17 cellular contexts compared by ENCODE assay signal in genomic region chr16:81861503-81861902, GRCh38.
DNase-seq lines count a peak whose midpoint lies in the region; ATAC-seq and TF ChIP-seq lines count a peak whose summit lies in the region.
"Had no signal": no experiment of that assay in that cellular context is flagged by ENCODE, and none has a peak within 500 bp of the region (broad histone marks: within the 10 kb centered on the region; RNA-seq: fewer than 3 reads in every experiment).

No MANE protein-coding gene starts in this region.

- H3K4me1 Mint-ChIP-seq in MCF 10A (ENCODE audit: insufficient read depth, unreplicated experiment) = peaks cover 9% of the 10 kb centered on the region

- H3K27me3 Mint-ChIP-seq in MCF 10A (ENCODE audit: insufficient read depth, unreplicated experiment) = no peaks in the 10 kb centered on the region
- H3K27me3 Mint-ChIP-seq: naive B cell had no signal

- H3K4me3 ChIP-seq in heart left ventricle (no peak overlapping the region), vagina (no peak overlapping the region)
- H3K4me3 ChIP-seq: tibial nerve had no signal

- intact Hi-C loops in heart left ventricle (cut with DNase I) (loop anchor here in 2 of 10 donors (10.0 kb wide), 1 partner anchor 77 kb away; no protein-coding TSS in a partner anchor), Right ventricle myocardium inferior (cut with DNase I) (loop anchor here (10.0 kb wide), 1 partner anchor 87 kb away; the partner anchor contains the start of gene PLCG2), MCF 10A (cut with micrococcal nuclease) (no loop called here), vagina (cut with DNase I) (no loop called here)

- H3K27ac ChIP-seq in heart left ventricle (peak overlapping the region in 8 of 12 donors; percentile 18 to 81 (median 52)), vagina (peak overlapping the region; percentile 9)

- WGBS in heart left ventricle, 4 donors = 77 to 82% (median 78%) methylated on average over 10 of the region's 10 CpGs

- H3K9me3 ChIP-seq in heart left ventricle = peaks cover 0 to 4% (median 0%) of the 10 kb centered on the region in 12 donors
- no peaks in the 10 kb centered on the region for H3K9me3 ChIP-seq in vagina

- no TSS peak for BruUV-seq in MCF 10A (replicated peaks; lab: Mats Ljungman, UMichigan)

- no peak overlapping the region for H3K4me3 Mint-ChIP-seq in MCF 10A (ENCODE audit: unreplicated experiment)
- H3K4me3 Mint-ChIP-seq: activated T-helper 1 cell treated with anti-CD3 and anti-CD28 coated beads, Interleukin-12 subunit alpha, Interleukin-12 subunit beta, Interleukin-2, Interleukin-4 antibody, amounts not matched to agents 30 ng/mL and 10 ng/mL and 1 ng/mL, durations not matched to agents 14 hours and 24 hours and 36 hours had no signal

- H3K4me1 ChIP-seq in heart left ventricle = peaks cover 0 to 19% (median 6%) of the 10 kb centered on the region in 12 donors
- H3K4me1 ChIP-seq in vagina = no peaks in the 10 kb centered on the region

- no peaks in the 10 kb centered on the region for H3K9me3 Mint-ChIP-seq in MCF 10A (ENCODE audit: unreplicated experiment)
- H3K9me3 Mint-ChIP-seq: activated T-helper 1 cell treated with anti-CD3 and anti-CD28 coated beads, Interleukin-12 subunit alpha, Interleukin-12 subunit beta, Interleukin-2, Interleukin-4 antibody, amounts not matched to agents 30 ng/mL and 10 ng/mL and 1 ng/mL, durations not matched to agents 14 hours and 24 hours and 36 hours; naive B cell had no signal

- DNase-seq in heart left ventricle (no peak), Right ventricle myocardium inferior (ENCODE audit: missing footprints) (no peak), MCF 10A (ENCODE audit: unreplicated experiment) (peak; percentile 42), myocyte (ENCODE audit: low read depth) (peak; percentile 9), vagina (ENCODE audit: extremely low spot score in 2 of 2) (no peak), G401 (ENCODE audit: low spot score) (no peak), NCI-H345 treated with DMSO at 0.1 percent for 48 hours (lab: John Stamatoyannopoulos, UW; ENCODE audit: unreplicated experiment) (no peak)
- DNase-seq: activated CD4-positive, alpha-beta T cell treated with anti-CD3 and anti-CD28 coated beads for 4 hours; effector CD4-positive, alpha-beta T cell; KBM-7; kidney glomerular epithelial cell; naive B cell; NK-92 treated with Interleukin-12 subunit alpha and Interleukin-12 subunit beta, amount 100 ng/mL, for 24 hours; SW 1271 had no signal

- TF ChIP-seq POLR2A in heart left ventricle (IDR thresholded peaks at IDR 0.05) (no peak), vagina (IDR thresholded peaks at IDR 0.05) (no peak)

- H3K36me3 ChIP-seq in heart left ventricle = peaks cover 0 to 12% (median 0%) of the 10 kb centered on the region in 9 donors
- H3K36me3 ChIP-seq in vagina = no peaks in the 10 kb centered on the region
- H3K36me3 ChIP-seq: tibial nerve had no signal

- no peak for TF ChIP-seq CTCF in heart left ventricle (IDR thresholded peaks at IDR 0.05)
- no peak for TF ChIP-seq CTCF in MCF 10A (IDR thresholded peaks at IDR 0.05; ENCODE audit: unreplicated experiment)
- TF ChIP-seq CTCF in vagina (IDR thresholded peaks at IDR 0.05) = no peak

- in situ Hi-C loops in G401 (cut with HindIII; ENCODE audit: low sequenced_read_pairs) = no loop called here

- H3K27me3 ChIP-seq in heart left ventricle = peaks cover 0 to 12% (median 0%) of the 10 kb centered on the region in 9 donors
- H3K27me3 ChIP-seq in vagina = no peaks in the 10 kb centered on the region
- H3K27me3 ChIP-seq: tibial nerve had no signal

- no peaks in the 10 kb centered on the region for H3K36me3 Mint-ChIP-seq in MCF 10A (ENCODE audit: insufficient read depth, unreplicated experiment)

- POLR2A ChIA-PET in MCF 10A (lab: Yijun Ruan, JAX) = no interaction called here

- peak in 3 of 4 donors; percentile 26 to 57 (median 48) for ATAC-seq in heart left ventricle
- ATAC-seq in Right ventricle myocardium inferior = no peak
- no peak for ATAC-seq in HG02571 (IDR thresholded peaks at IDR 0.05; ENCODE audit: unreplicated experiment)

- H3K27ac Mint-ChIP-seq in MCF 10A (ENCODE audit: low read depth, unreplicated experiment) = no peak overlapping the region
- H3K27ac Mint-ChIP-seq: activated T-helper 1 cell treated with anti-CD3 and anti-CD28 coated beads, Interleukin-12 subunit alpha, Interleukin-12 subunit beta, Interleukin-2, Interleukin-4 antibody, amounts not matched to agents 30 ng/mL and 10 ng/mL and 1 ng/mL, durations not matched to agents 14 hours and 24 hours and 36 hours had no signal

- CTCF ChIA-PET in MCF 10A (lab: Yijun Ruan, JAX) = interaction anchor here (1.6 to 5.4 kb wide), 3 partner anchors 11 to 25 kb away, joined by 5 to 39 read pairs (median 5); no protein-coding TSS in a partner anchor

Comparison
In these comparisons a context has a peak if more than half of its experiments do, and no peak if none do; other contexts are left out.
1. ATAC-seq: peak in heart left ventricle (3 of 4); none in Right ventricle myocardium inferior (single experiment) and HG02571 (single experiment).
2. DNase-seq: peak in MCF 10A (single experiment) and myocyte (single experiment); none in heart left ventricle (0 of 5), Right ventricle myocardium inferior (single experiment), vagina (0 of 2), G401 (single experiment) and NCI-H345 treated with DMSO at 0.1 percent for 48 hours (single experiment).